2 cellular contexts compared by ENCODE assay signal in genomic region chr1:46150085-46150484, GRCh38.
TF ChIP-seq lines count a peak whose summit lies in the region.

No MANE protein-coding gene starts in this region.

TF ChIP-seq in endothelial cell of umbilical vein, 7 proteins besides CTCF, POLR2A, EP300 and RAD21:
- TF ChIP-seq GATA2 (IDR thresholded peaks at IDR 0.05; ENCODE audit: insufficient read depth, insufficient read length, low read depth, low read length) (no peak), MYC (IDR thresholded peaks at IDR 0.05; ENCODE audit: low read depth, low read length) (no peak), MAX (IDR thresholded peaks at IDR 0.05; ENCODE audit: insufficient read depth, insufficient read length) (no peak), FOS (IDR thresholded peaks at IDR 0.05; ENCODE audit: borderline replicate concordance, insufficient read depth, low read length) (no peak), POLR2AphosphoS5 (IDR thresholded peaks at IDR 0.05; ENCODE audit: insufficient read depth, low read depth, low read length) (no peak)

TF ChIP-seq in liver, 16 proteins besides CTCF, POLR2A, EP300 and RAD21:
- TF ChIP-seq SP1 (IDR thresholded peaks at IDR 0.05) (peak; percentile 8), HNF4A (conservative IDR thresholded peaks at IDR 0.05) (no peak), TAF1 (conservative IDR thresholded peaks at IDR 0.05) (no peak), EGR1 (IDR thresholded peaks at IDR 0.05; ENCODE audit: low read depth in 2 of 2) (no peak), REST (IDR thresholded peaks at IDR 0.05) (no peak), NR2F2 (IDR thresholded peaks at IDR 0.05) (no peak), FOXA2 (IDR thresholded peaks at IDR 0.05) (no peak)
